In the genomic region with DNA sequence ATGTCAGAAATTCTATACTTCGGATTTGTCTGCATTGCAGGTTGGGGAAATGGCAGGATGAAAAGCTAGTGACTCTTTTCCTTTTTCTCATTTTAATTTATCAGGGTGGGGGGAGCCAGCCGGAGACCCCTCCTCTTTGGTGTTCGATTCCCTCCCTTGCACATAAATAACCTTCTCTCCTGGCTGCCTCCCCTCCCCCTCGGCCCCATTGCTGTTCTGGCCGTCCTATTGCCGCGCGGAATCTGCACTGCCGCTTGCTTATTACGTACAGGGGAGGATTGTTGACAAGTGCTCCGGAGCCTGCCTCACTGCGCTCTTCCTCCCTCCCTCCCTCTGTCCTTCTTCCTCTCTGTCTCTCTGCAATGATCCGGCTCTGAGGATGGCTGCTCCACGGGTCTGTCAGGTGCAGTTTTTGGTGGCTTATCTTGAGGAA, we compare ENCODE assay signal across 1 cellular context.
TF ChIP-seq lines count a peak whose summit lies in the region.

No MANE protein-coding gene starts in this region.

TF ChIP-seq in H1, 55 proteins besides CTCF, POLR2A, EP300 and RAD21:
- no peak for TF ChIP-seq HDAC2 (IDR thresholded peaks at IDR 0.05; ENCODE audit: borderline replicate concordance in 1 of 2, low read depth in 2 of 2, low read length in 2 of 2)
- peak; percentile 56; the same call in 1 of the 2 replicates for TF ChIP-seq CREB1 (IDR thresholded peaks at IDR 0.05)
- no peak for TF ChIP-seq HDAC6 (IDR thresholded peaks at IDR 0.05; ENCODE audit: low read depth, low read length)
- TF ChIP-seq FOSL1 (IDR thresholded peaks at IDR 0.05; ENCODE audit: insufficient read depth, low read depth, low read length) = no peak
- TF ChIP-seq BRCA1 (IDR thresholded peaks at IDR 0.05; ENCODE audit: low read depth, low read length) = no peak
- no peak for TF ChIP-seq EZH2 (IDR thresholded peaks at IDR 0.05; ENCODE audit: low read depth, low read length, severe bottlenecking)
- TF ChIP-seq SIN3A (conservative IDR thresholded peaks at IDR 0.05 in 1 of 2, IDR thresholded peaks at IDR 0.05 in 1 of 2; ENCODE audit: low read depth in 1 of 2, low read length in 2 of 2) = no peak
- TF ChIP-seq TEAD4 (IDR thresholded peaks at IDR 0.05; ENCODE audit: low read depth, low read length) = no peak
- no peak for TF ChIP-seq ASH2L (IDR thresholded peaks at IDR 0.05; ENCODE audit: low read length)
- no peak for TF ChIP-seq TAF1 (IDR thresholded peaks at IDR 0.05; ENCODE audit: low read depth, low read length)
- TF ChIP-seq GABPA (IDR thresholded peaks at IDR 0.05; ENCODE audit: borderline replicate concordance, insufficient read depth, low read length) = no peak
- no peak for TF ChIP-seq MAX (IDR thresholded peaks at IDR 0.05)
- no peak for TF ChIP-seq YY1 (IDR thresholded peaks at IDR 0.05; ENCODE audit: low read depth, low read length)
- TF ChIP-seq, protein P1, sequence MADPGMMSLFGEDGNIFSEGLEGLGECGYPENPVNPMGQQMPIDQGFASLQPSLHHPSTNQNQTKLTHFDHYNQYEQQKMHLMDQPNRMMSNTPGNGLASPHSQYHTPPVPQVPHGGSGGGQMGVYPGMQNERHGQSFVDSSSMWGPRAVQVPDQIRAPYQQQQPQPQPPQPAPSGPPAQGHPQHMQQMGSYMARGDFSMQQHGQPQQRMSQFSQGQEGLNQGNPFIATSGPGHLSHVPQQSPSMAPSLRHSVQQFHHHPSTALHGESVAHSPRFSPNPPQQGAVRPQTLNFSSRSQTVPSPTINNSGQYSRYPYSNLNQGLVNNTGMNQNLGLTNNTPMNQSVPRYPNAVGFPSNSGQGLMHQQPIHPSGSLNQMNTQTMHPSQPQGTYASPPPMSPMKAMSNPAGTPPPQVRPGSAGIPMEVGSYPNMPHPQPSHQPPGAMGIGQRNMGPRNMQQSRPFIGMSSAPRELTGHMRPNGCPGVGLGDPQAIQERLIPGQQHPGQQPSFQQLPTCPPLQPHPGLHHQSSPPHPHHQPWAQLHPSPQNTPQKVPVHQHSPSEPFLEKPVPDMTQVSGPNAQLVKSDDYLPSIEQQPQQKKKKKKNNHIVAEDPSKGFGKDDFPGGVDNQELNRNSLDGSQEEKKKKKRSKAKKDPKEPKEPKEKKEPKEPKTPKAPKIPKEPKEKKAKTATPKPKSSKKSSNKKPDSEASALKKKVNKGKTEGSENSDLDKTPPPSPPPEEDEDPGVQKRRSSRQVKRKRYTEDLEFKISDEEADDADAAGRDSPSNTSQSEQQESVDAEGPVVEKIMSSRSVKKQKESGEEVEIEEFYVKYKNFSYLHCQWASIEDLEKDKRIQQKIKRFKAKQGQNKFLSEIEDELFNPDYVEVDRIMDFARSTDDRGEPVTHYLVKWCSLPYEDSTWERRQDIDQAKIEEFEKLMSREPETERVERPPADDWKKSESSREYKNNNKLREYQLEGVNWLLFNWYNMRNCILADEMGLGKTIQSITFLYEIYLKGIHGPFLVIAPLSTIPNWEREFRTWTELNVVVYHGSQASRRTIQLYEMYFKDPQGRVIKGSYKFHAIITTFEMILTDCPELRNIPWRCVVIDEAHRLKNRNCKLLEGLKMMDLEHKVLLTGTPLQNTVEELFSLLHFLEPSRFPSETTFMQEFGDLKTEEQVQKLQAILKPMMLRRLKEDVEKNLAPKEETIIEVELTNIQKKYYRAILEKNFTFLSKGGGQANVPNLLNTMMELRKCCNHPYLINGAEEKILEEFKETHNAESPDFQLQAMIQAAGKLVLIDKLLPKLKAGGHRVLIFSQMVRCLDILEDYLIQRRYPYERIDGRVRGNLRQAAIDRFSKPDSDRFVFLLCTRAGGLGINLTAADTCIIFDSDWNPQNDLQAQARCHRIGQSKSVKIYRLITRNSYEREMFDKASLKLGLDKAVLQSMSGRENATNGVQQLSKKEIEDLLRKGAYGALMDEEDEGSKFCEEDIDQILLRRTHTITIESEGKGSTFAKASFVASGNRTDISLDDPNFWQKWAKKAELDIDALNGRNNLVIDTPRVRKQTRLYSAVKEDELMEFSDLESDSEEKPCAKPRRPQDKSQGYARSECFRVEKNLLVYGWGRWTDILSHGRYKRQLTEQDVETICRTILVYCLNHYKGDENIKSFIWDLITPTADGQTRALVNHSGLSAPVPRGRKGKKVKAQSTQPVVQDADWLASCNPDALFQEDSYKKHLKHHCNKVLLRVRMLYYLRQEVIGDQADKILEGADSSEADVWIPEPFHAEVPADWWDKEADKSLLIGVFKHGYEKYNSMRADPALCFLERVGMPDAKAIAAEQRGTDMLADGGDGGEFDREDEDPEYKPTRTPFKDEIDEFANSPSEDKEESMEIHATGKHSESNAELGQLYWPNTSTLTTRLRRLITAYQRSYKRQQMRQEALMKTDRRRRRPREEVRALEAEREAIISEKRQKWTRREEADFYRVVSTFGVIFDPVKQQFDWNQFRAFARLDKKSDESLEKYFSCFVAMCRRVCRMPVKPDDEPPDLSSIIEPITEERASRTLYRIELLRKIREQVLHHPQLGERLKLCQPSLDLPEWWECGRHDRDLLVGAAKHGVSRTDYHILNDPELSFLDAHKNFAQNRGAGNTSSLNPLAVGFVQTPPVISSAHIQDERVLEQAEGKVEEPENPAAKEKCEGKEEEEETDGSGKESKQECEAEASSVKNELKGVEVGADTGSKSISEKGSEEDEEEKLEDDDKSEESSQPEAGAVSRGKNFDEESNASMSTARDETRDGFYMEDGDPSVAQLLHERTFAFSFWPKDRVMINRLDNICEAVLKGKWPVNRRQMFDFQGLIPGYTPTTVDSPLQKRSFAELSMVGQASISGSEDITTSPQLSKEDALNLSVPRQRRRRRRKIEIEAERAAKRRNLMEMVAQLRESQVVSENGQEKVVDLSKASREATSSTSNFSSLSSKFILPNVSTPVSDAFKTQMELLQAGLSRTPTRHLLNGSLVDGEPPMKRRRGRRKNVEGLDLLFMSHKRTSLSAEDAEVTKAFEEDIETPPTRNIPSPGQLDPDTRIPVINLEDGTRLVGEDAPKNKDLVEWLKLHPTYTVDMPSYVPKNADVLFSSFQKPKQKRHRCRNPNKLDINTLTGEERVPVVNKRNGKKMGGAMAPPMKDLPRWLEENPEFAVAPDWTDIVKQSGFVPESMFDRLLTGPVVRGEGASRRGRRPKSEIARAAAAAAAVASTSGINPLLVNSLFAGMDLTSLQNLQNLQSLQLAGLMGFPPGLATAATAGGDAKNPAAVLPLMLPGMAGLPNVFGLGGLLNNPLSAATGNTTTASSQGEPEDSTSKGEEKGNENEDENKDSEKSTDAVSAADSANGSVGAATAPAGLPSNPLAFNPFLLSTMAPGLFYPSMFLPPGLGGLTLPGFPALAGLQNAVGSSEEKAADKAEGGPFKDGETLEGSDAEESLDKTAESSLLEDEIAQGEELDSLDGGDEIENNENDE (IDR thresholded peaks at IDR 0.05; ENCODE audit: insufficient replicate concordance, low read length) = no peak
- peak; percentile 54; the same call in 1 of the 2 replicates for TF ChIP-seq POLR2AphosphoS5 (IDR thresholded peaks at IDR 0.05; ENCODE audit: low read depth, low read length)
- no peak for TF ChIP-seq PHF8 (conservative IDR thresholded peaks at IDR 0.05; ENCODE audit: low read depth, low read length)
